In the genomic region with DNA sequence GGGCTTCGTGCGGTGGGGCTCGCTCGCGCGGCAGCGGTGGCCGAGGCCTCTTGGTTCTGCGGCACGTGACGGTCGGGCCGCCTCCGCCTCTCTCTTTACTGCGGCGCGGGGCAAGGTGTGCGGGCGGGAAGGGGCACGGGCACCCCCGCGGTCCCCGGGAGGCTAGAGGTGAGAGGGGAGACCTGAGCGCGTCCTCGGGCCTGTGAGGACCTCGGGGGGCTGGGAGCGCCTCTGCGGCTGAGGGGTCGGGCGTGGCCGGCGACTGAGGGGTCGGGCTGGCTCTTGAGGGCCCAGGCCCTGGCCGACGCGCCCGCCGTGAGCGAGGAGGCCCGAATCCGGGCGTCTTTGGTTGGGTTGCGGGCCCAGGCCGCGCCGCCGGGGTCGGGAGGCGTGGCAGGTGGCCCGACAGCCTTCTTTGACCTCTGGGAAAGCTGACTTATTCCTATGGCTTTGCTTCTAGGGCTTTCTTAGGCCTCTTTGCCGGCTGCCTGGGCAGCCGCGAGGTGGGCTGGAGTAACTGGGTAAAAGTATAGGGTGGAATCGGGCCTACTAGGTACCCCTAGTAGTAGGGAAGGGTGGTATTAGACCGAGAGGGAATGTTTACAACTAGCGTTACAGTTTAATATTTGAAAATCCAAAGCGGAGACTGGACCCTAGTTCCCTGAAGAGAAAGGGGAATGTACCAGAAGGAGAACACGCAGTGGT, we compare ENCODE assay signal across 8 cellular contexts. TPM values are rescaled to one million over a fixed set of nuclear protein-coding genes. Genes with fewer than 3 reads are reported as not detected.
DNase-seq lines count a peak whose midpoint lies in the region; ATAC-seq, FAIRE-seq and TF ChIP-seq lines count a peak whose summit lies in the region.

A gene with protein sequence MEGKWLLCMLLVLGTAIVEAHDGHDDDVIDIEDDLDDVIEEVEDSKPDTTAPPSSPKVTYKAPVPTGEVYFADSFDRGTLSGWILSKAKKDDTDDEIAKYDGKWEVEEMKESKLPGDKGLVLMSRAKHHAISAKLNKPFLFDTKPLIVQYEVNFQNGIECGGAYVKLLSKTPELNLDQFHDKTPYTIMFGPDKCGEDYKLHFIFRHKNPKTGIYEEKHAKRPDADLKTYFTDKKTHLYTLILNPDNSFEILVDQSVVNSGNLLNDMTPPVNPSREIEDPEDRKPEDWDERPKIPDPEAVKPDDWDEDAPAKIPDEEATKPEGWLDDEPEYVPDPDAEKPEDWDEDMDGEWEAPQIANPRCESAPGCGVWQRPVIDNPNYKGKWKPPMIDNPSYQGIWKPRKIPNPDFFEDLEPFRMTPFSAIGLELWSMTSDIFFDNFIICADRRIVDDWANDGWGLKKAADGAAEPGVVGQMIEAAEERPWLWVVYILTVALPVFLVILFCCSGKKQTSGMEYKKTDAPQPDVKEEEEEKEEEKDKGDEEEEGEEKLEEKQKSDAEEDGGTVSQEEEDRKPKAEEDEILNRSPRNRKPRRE (plus strand): TSS at position 33 of the 705 bp plus-strand sequence. CDS start 6,715 bp downstream, outside the sequence.

- CTCF ChIA-PET in GM12878 (lab: Yijun Ruan, JAX): interaction anchor here (1.2 to 2.2 kb wide), 2 partner anchors 19 to 75 kb away, joined by 3 to 6 read pairs; partner anchors contain the start of genes CBY3 and HNRNPH1

- H3K27me3 ChIP-seq in HUES48 (ENCODE audit: control insufficient read depth, insufficient read depth, low read length) (no peaks in the 10 kb centered on the region), GM12878 (replicated peaks in 1 of 2; ENCODE audit: control insufficient read depth in 2 of 2, insufficient read depth in 2 of 2, low read length in 1 of 2) (no peaks in the 10 kb centered on the region)

- peak within 1 kb of the TSS; percentile 87 for H3K4me3 ChIP-seq in HUES48 (ENCODE audit: low read depth, low read length)
- peak within 1 kb of the TSS; percentile 89 for H3K4me3 ChIP-seq in GM12878

- in situ Hi-C loops in GM12878 (cut with MboI): no loop called here

- no peak for FAIRE-seq in GM12878 (lab: Jason Lieb, UNC)

- intact Hi-C loops in GM12878 (cut with micrococcal nuclease; ENCODE audit: unreplicated experiment): loop anchor here (1.0 to 2.0 kb wide), 3 partner anchors 21 to 76 kb away; partner anchors contain the start of genes HNRNPH1 and MAML1

- H3K4me2 ChIP-seq in GM12878 (ENCODE audit: control insufficient read depth, insufficient read depth): peak within 1 kb of the TSS; percentile 75

- RAD21 ChIA-PET in GM12878 (lab: Charles Lee; ENCODE audit: unreplicated experiment): interaction anchor here (0.6 to 1.5 kb wide), 2 partner anchors 11 to 21 kb away, joined by 3 to 7 read pairs; no protein-coding TSS in a partner anchor

- TF ChIP-seq RAD21 in GM12878 (IDR thresholded peaks at IDR 0.05; ENCODE audit: insufficient read depth, low read depth, low read length): no peak

- WGBS in GM12878 (ENCODE audit: insufficient coverage, insufficient replicate concordance, low lambda C conversion rate, missing lambda C conversion rate): under 1% methylated on average over 58 of the region's 59 CpGs

- ATAC-seq in GM12878: peak; percentile 17
- ATAC-seq in stimulated activated effector memory CD8-positive, alpha-beta T cell treated with anti-CD3 and anti-CD28 coated beads, Interleukin-12 subunit alpha, Interleukin-12 subunit beta, amount 100 ng/mL, for 72 hours: no peak

- H3K4me1 ChIP-seq in HUES48 (ENCODE audit: control insufficient read depth, insufficient read depth, low read length) (peaks cover 14% of the 10 kb centered on the region; the same call in 1 of the 2 replicates), GM12878 (ENCODE audit: control insufficient read depth, insufficient read depth, low read length) (peaks cover 14% of the 10 kb centered on the region)

- TF ChIP-seq POLR2A in GM12878 (IDR thresholded peaks at IDR 0.05; ENCODE audit: low read depth, low read length): peak; percentile 93

- peak in 2 of 3 experiments; percentile 54 to 79 for DNase-seq in NCI-H1417 (lab: John Stamatoyannopoulos, UW)
- no peak for DNase-seq in NCI-H1417 treated with DMSO at 0.1 percent for 48 hours (lab: John Stamatoyannopoulos, UW)
- no peak for DNase-seq in GM12878 (ENCODE audit: low read depth, low spot score)
- DNase-seq in immature natural killer cell: no peak
- DNase-seq in stimulated activated effector memory CD8-positive, alpha-beta T cell treated with anti-CD3 and anti-CD28 coated beads, Interleukin-12 subunit alpha, Interleukin-12 subunit beta, amount 100 ng/mL, for 72 hours (ENCODE audit: low spot score in 2 of 2): no peak
- DNase-seq in GM19240 (ENCODE audit: insufficient read length, low spot score): no peak
- DNase-seq in NK-92 treated with Interleukin-12 subunit alpha and Interleukin-12 subunit beta, amount 100 ng/mL, for 24 hours (lab: John Stamatoyannopoulos, UW): no peak

- H3K4me1 Mint-ChIP-seq in immature natural killer cell: peaks cover 54 to 65% of the 10 kb centered on the region in 2 donors
- peaks cover 45% of the 10 kb centered on the region for H3K4me1 Mint-ChIP-seq in stimulated activated effector memory CD8-positive, alpha-beta T cell treated with anti-CD3 and anti-CD28 coated beads, Interleukin-12 subunit alpha, Interleukin-12 subunit beta, amount 100 ng/mL, for 72 hours

- peak within 1 kb of the TSS; percentile 96 for H3K9ac ChIP-seq in HUES48 (ENCODE audit: low read depth, low read length)
- peak within 1 kb of the TSS; percentile 100 for H3K9ac ChIP-seq in GM12878 (ENCODE audit: control insufficient read depth, insufficient read depth, low read length)

- TF ChIP-seq EP300 in GM12878 (IDR thresholded peaks at IDR 0.05; ENCODE audit: borderline replicate concordance in 1 of 2, control insufficient read depth in 1 of 2, low read depth in 2 of 2, low read length in 2 of 2): no peak

- H3K36me3 Mint-ChIP-seq in immature natural killer cell: peaks cover 0 to 7% (median 2%) of the 10 kb centered on the region in 3 donors
- H3K36me3 Mint-ChIP-seq in stimulated activated effector memory CD8-positive, alpha-beta T cell treated with anti-CD3 and anti-CD28 coated beads, Interleukin-12 subunit alpha, Interleukin-12 subunit beta, amount 100 ng/mL, for 72 hours: peaks cover 63% of the 10 kb centered on the region

- no peaks in the 10 kb centered on the region for H3K9me3 Mint-ChIP-seq in immature natural killer cell
- H3K9me3 Mint-ChIP-seq in stimulated activated effector memory CD8-positive, alpha-beta T cell treated with anti-CD3 and anti-CD28 coated beads, Interleukin-12 subunit alpha, Interleukin-12 subunit beta, amount 100 ng/mL, for 72 hours: no peaks in the 10 kb centered on the region

- H3K79me2 ChIP-seq in GM12878 (ENCODE audit: control insufficient read depth, insufficient read depth, low read length): peaks cover 57% of the 10 kb centered on the region

- POLR2A ChIA-PET in GM12878 (lab: Charles Lee): interaction anchor here (1.1 to 1.9 kb wide), 5 partner anchors 19 to 76 kb away, joined by 3 to 9 read pairs (median 6); partner anchors contain the start of genes CBY3, HNRNPH1 and MAML1

- no peak for TF ChIP-seq CTCF in GM12878 (IDR thresholded peaks at IDR 0.05 in 2 of 3, conservative IDR thresholded peaks at IDR 0.05 in 1 of 3; ENCODE audit: control insufficient read depth in 2 of 3, extremely low read depth in 1 of 3, insufficient read depth in 1 of 3, low read depth in 3 of 3, low read length in 3 of 3)

- peak within 1 kb of the TSS; percentile 97 to 99 (median 98) for H3K27ac Mint-ChIP-seq in immature natural killer cell
- peak within 1 kb of the TSS; percentile 99 for H3K27ac Mint-ChIP-seq in stimulated activated effector memory CD8-positive, alpha-beta T cell treated with anti-CD3 and anti-CD28 coated beads, Interleukin-12 subunit alpha, Interleukin-12 subunit beta, amount 100 ng/mL, for 72 hours

- no peaks in the 10 kb centered on the region; the same call in 1 of the 2 replicates for H4K20me1 ChIP-seq in GM12878 (ENCODE audit: control insufficient read depth, insufficient read depth)

- SMC1A ChIA-PET in GM12878 (lab: Charles Lee; ENCODE audit: uncharacterized antibody, unreplicated experiment): interaction anchor here (0.7 to 1.9 kb wide), 2 partner anchors 33 to 81 kb away, joined by 3 to 6 read pairs; partner anchors contain the start of gene MAML1

- peak within 1 kb of the TSS; percentile 88 to 97 (median 97) for H3K4me3 Mint-ChIP-seq in immature natural killer cell
- peak within 1 kb of the TSS; percentile 94 for H3K4me3 Mint-ChIP-seq in stimulated activated effector memory CD8-positive, alpha-beta T cell treated with anti-CD3 and anti-CD28 coated beads, Interleukin-12 subunit alpha, Interleukin-12 subunit beta, amount 100 ng/mL, for 72 hours

- peaks cover 2 to 23% (median 15%) of the 10 kb centered on the region in 3 donors for H3K27me3 Mint-ChIP-seq in immature natural killer cell (ENCODE audit: low read depth in 3 of 3)

- H3K36me3 ChIP-seq in HUES48 (ENCODE audit: control insufficient read depth, insufficient read depth, low read length) (peaks cover 21% of the 10 kb centered on the region), GM12878 (ENCODE audit: control insufficient read depth in 2 of 2, insufficient read depth in 2 of 2, low read length in 1 of 2) (peaks cover 0 to 3% of the 10 kb centered on the region in 2 experiments; a peak in 2 of 4 replicates)

- BruUV-seq in GM12878 (replicated peaks; lab: Mats Ljungman, UMichigan): no TSS peak

- peak within 1 kb of the TSS; percentile 57 for H2AFZ ChIP-seq in GM12878 (ENCODE audit: control insufficient read depth, low read depth, low read length)

- peak within 1 kb of the TSS; percentile 99 for H3K27ac ChIP-seq in HUES48 (ENCODE audit: low read depth, low read length)
- H3K27ac ChIP-seq in GM12878 (ENCODE audit: control insufficient read depth, insufficient read depth): peak within 1 kb of the TSS; percentile 98

- H3K9me3 ChIP-seq in HUES48 (ENCODE audit: control insufficient read depth, insufficient read depth, low read length) (no peaks in the 10 kb centered on the region), GM12878 (replicated peaks; ENCODE audit: control insufficient read depth, insufficient read depth, low read length) (no peaks in the 10 kb centered on the region)

RNA-seq across cellular contexts. Expression of the gene that starts here (rescaled TPM):
- total RNA-seq in GM12878 (2013; cell fraction: nucleolus; rRNA removed): 285 and 287 TPM in 2 replicates
- 259 and 322 TPM in 2 replicates for total RNA-seq in GM12878 (2014; rRNA removed)
- 416 and 430 TPM in 2 replicates for total RNA-seq in GM12878 (2014; rRNA removed; fragmentation: Illumina TruSeq; extraction: Trizol)
- 550 and 555 TPM in 2 replicates for total RNA-seq in GM12878 (2021)
- 328 TPM for polyA plus RNA-seq in GM12878 (2011; ENCODE audit: low read depth)
- polyA plus RNA-seq in GM12878 (2011; rRNA removed): 602 and 605 TPM in 2 replicates
- polyA plus RNA-seq in GM12878 (2011; cell fraction: cytosol; rRNA removed): 137 and 177 TPM in 2 replicates
- 109 and 125 TPM in 2 replicates for polyA plus RNA-seq in GM12878 (2011; cell fraction: nucleus; rRNA removed)
- 303 and 419 TPM in 2 replicates for polyA plus RNA-seq in GM12878 (2012)
- polyA plus RNA-seq in GM12878 (2014; fragmentation: Illumina TruSeq; extraction: Trizol): 393 and 480 TPM in 2 replicates
- 100 to 1,000 TPM in 1 of 2 experiments, 10 to 100 TPM in 1; 78.2 to 139 TPM for polyA plus RNA-seq in GM12878 (2014; fragmentation: Nextera tagmentation; extraction: Ambion mirVana)
- polyA plus RNA-seq in GM12878 (2014; rRNA removed): 261 and 326 TPM in 2 replicates
- polyA plus RNA-seq in GM12878 (2016; fragmentation: Nextera tagmentation; extraction: Ambion mirVana): 100 to 1,000 TPM; 433 to 469 TPM
- 439 and 652 TPM in 2 replicates for polyA minus RNA-seq in GM12878 (2011; rRNA and poly(A)+ RNA removed)
- polyA minus RNA-seq in GM12878 (2011; cell fraction: cytosol; rRNA and poly(A)+ RNA removed): 262 and 309 TPM in 2 replicates
- polyA minus RNA-seq in GM12878 (2011; cell fraction: nucleus; rRNA and poly(A)+ RNA removed): 71.2 and 97.1 TPM in 2 replicates
- polyA plus RNA-seq in immature natural killer cell: 100 to 1,000 TPM; 240 to 326 (median 325) TPM

Comparison
In these comparisons a context has a peak if more than half of its experiments do, and no peak if none do; other contexts are left out.
1. DNase-seq: peak in NCI-H1417 (2 of 3); none in NCI-H1417 treated with DMSO at 0.1 percent for 48 hours (single experiment), GM12878 (single experiment), immature natural killer cell (0 of 3), stimulated activated effector memory CD8-positive, alpha-beta T cell treated with anti-CD3 and anti-CD28 coated beads, Interleukin-12 subunit alpha, Interleukin-12 subunit beta, amount 100 ng/mL, for 72 hours (0 of 2), GM19240 (single experiment) and NK-92 treated with Interleukin-12 subunit alpha and Interleukin-12 subunit beta, amount 100 ng/mL, for 24 hours (single experiment).